In the genomic region with DNA sequence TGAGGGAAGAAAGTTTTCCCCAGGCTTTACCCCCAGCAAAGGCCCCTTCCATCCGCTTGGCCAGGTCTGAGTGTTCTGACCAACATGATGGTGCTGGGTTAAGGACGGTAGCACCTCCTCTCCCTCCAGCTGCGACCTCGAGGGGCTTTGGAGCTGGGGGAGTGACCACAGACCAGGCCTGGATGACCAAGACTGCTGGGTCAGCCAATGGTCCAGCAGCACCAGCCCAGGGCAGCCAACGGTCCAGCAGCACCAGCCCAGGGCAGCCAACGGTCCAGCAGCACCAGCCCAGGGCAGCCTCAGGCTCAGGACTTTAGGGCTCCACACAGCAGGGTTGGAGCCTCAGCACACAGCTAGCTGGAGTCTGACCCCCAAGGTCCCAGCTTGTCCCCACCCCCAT, we compare ENCODE assay signal across 27 cellular contexts.
"Had no signal": no experiment of that assay in that cellular context is flagged by ENCODE, and none has a peak within 500 bp of the region (broad histone marks: within the 10 kb centered on the region; RNA-seq: fewer than 3 reads in every experiment).

No MANE protein-coding gene starts in this region.

- H3K9me3 Mint-ChIP-seq: activated T-cell treated with anti-CD3 and anti-CD28 coated beads, Interleukin-2, amount 50 U/mL, for 4 hours; activated T-helper 17 cell treated with anti-CD3 and anti-CD28 coated beads, Interleukin-2, amount 50 U/mL, for 72 hours; central memory CD8-positive, alpha-beta T cell; dendritic cell treated with granulocyte-macrophage colony-stimulating factor and Interleukin-4, amounts not matched to agents 40 ng/mL and 50 ng/mL, for 4 days had no signal

- H3K27me3 ChIP-seq: brain microvascular endothelial cell had no signal

- H3K36me3 Mint-ChIP-seq: activated naive CD8-positive, alpha-beta T cell had no signal

- DNase-seq: activated B cell treated with CpG ODN at 0.5 μM for 24 hours; activated CD4-positive, alpha-beta T cell treated with anti-CD3 and anti-CD28 coated beads for 48 hours; activated CD4-positive, alpha-beta T cell treated with anti-CD3 and anti-CD28 coated beads, Interleukin-2, amount 50 U/mL, for 1 hour; activated CD4-positive, alpha-beta T cell treated with anti-CD3 and anti-CD28 coated beads, Interleukin-2, amount 50 U/mL, for 48 hours; activated CD8-positive, alpha-beta memory T cell treated with anti-CD3 and anti-CD28 coated beads for 24 hours; activated CD8-positive, alpha-beta T cell treated with anti-CD3 and anti-CD28 coated beads for 36 hours; activated effector memory CD4-positive, alpha-beta T cell treated with Interleukin-2 at 50 U/mL for 16 hours; activated gamma-delta T cell treated with Interleukin-2 at 50 U/mL for 16 hours; activated naive CD4-positive, alpha-beta T cell treated with anti-CD3 and anti-CD28 coated beads, Interleukin-2, amount 50 U/mL, for 16 hours; activated naive CD4-positive, alpha-beta T cell treated with Interleukin-2 at 50 U/mL for 16 hours; activated T-cell treated with anti-CD3 and anti-CD28 coated beads, Interleukin-2, amount 50 U/mL, for 4 hours; amniotic stem cell; anterior cingulate cortex; brain microvascular endothelial cell; effector memory CD4-positive, alpha-beta T cell; endodermal cell; foreskin fibroblast; T-helper 2 cell; WERI-Rb-1 had no signal

- H3K4me3 ChIP-seq: coronary artery, dorsolateral prefrontal cortex had no signal

- H3K4me1 Mint-ChIP-seq: activated B cell treated with CpG ODN at 0.5 μM for 24 hours; activated T-helper 17 cell treated with anti-CD3 and anti-CD28 coated beads, Interleukin-2, amount 50 U/mL, for 72 hours; endodermal cell had no signal

- H3K36me3 ChIP-seq: brain microvascular endothelial cell, WERI-Rb-1 had no signal

- H3K27ac Mint-ChIP-seq: activated B cell treated with CpG ODN at 0.5 μM for 24 hours; activated CD8-positive, alpha-beta T cell treated with anti-CD3 and anti-CD28 coated beads for 36 hours; activated naive CD8-positive, alpha-beta T cell; activated T-helper 17 cell treated with anti-CD3 and anti-CD28 coated beads, Interleukin-2, amount 50 U/mL, for 72 hours; dendritic cell treated with granulocyte-macrophage colony-stimulating factor and Interleukin-4, amounts not matched to agents 40 ng/mL and 50 ng/mL, for 4 days; endodermal cell had no signal

- H3K4me3 Mint-ChIP-seq: activated B cell treated with CpG ODN at 0.5 μM for 24 hours; activated CD8-positive, alpha-beta T cell treated with anti-CD3 and anti-CD28 coated beads for 36 hours; activated naive CD8-positive, alpha-beta T cell; activated T-cell treated with anti-CD3 and anti-CD28 coated beads, Interleukin-2, amount 50 U/mL, for 4 hours; activated T-helper 17 cell treated with anti-CD3 and anti-CD28 coated beads, Interleukin-2, amount 50 U/mL, for 72 hours; central memory CD8-positive, alpha-beta T cell; dendritic cell treated with granulocyte-macrophage colony-stimulating factor and Interleukin-4, amounts not matched to agents 40 ng/mL and 50 ng/mL, for 4 days; endodermal cell had no signal

- ATAC-seq: activated CD4-positive, CD25-positive, alpha-beta regulatory T cell treated with anti-CD3 and anti-CD28 coated beads, Interleukin-2, amount 50 U/mL, for 24 hours; activated CD8-positive, alpha-beta T cell treated with anti-CD3 and anti-CD28 coated beads for 36 hours; activated T-cell treated with anti-CD3 and anti-CD28 coated beads, Interleukin-2, amount 50 U/mL, for 4 hours; activated T-helper 17 cell treated with anti-CD3 and anti-CD28 coated beads, Interleukin-2, amount 50 U/mL, for 72 hours; esophagus mucosa had no signal

- H3K27ac ChIP-seq: brain microvascular endothelial cell, coronary artery, dorsolateral prefrontal cortex, WERI-Rb-1 had no signal
